Comparison of ENCODE assay signal across 16 cellular contexts in genomic region chr1:155507960-155508359, GRCh38. TPM values are rescaled to one million over a fixed set of nuclear protein-coding genes. Genes with fewer than 3 reads are reported as not detected.
DNase-seq lines count a peak whose midpoint lies in the region; ATAC-seq and TF ChIP-seq lines count a peak whose summit lies in the region.
"Had no signal": no experiment of that assay in that cellular context is flagged by ENCODE, and none has a peak within 500 bp of the region (broad histone marks: within the 10 kb centered on the region; RNA-seq: fewer than 3 reads in every experiment).

No MANE protein-coding gene starts in this region.

- POLR2A ChIA-PET in activated CD8-positive, alpha-beta T cell treated with anti-CD3 and anti-CD28 coated beads, Interleukin-2, amount 10 ng/mL, durations not matched to agents 7 days and 5 days (lab: Charles Lee) = interaction anchor here (0.7 kb wide), 1 partner anchor 12 kb away, joined by 3 read pairs; no protein-coding TSS in a partner anchor
- POLR2A ChIA-PET in activated CD8-positive, alpha-beta T cell treated with anti-CD3 and anti-CD28 coated beads for 36 hours (lab: Charles Lee) = no interaction called here
- POLR2A ChIA-PET in T-cell (lab: Charles Lee) = interaction anchor here (0.6 kb wide), 2 partner anchors 27 to 28 kb away, joined by 3 read pairs; no protein-coding TSS in a partner anchor

- H3K27ac Mint-ChIP-seq in activated CD8-positive, alpha-beta T cell treated with anti-CD3 and anti-CD28 coated beads, Interleukin-2, amount 10 ng/mL, durations not matched to agents 7 days and 5 days = no peak overlapping the region
- no peak overlapping the region for H3K27ac Mint-ChIP-seq in activated CD8-positive, alpha-beta T cell treated with anti-CD3 and anti-CD28 coated beads for 36 hours
- H3K27ac Mint-ChIP-seq in T-cell = peak overlapping the region; percentile 11 to 49
- peak overlapping the region; percentile 67 for H3K27ac Mint-ChIP-seq in stimulated activated naive B cell treated with anti-CD40 and anti-IgM and Interleukin-4, amounts not matched to agents 10 μg/mL and 1 μg/mL and 100 μg/mL, for 72 hours
- H3K27ac Mint-ChIP-seq: type B pancreatic cell had no signal

- peak overlapping the region; percentile 28 for H3K4me3 Mint-ChIP-seq in activated CD8-positive, alpha-beta T cell treated with anti-CD3 and anti-CD28 coated beads, Interleukin-2, amount 10 ng/mL, durations not matched to agents 7 days and 5 days
- H3K4me3 Mint-ChIP-seq in activated CD8-positive, alpha-beta T cell treated with anti-CD3 and anti-CD28 coated beads for 36 hours = no peak overlapping the region
- peak overlapping the region in 1 of 3 donors; percentile 29 for H3K4me3 Mint-ChIP-seq in T-cell
- H3K4me3 Mint-ChIP-seq in stimulated activated naive B cell treated with anti-CD40 and anti-IgM and Interleukin-4, amounts not matched to agents 10 μg/mL and 1 μg/mL and 100 μg/mL, for 72 hours = peak overlapping the region in 1 of 2 donors; percentile 8
- H3K4me3 Mint-ChIP-seq: type B pancreatic cell had no signal

- no peaks in the 10 kb centered on the region for H3K9me3 Mint-ChIP-seq in activated CD8-positive, alpha-beta T cell treated with anti-CD3 and anti-CD28 coated beads, Interleukin-2, amount 10 ng/mL, durations not matched to agents 7 days and 5 days (ENCODE audit: insufficient read depth)
- H3K9me3 Mint-ChIP-seq in activated CD8-positive, alpha-beta T cell treated with anti-CD3 and anti-CD28 coated beads for 36 hours = no peaks in the 10 kb centered on the region
- H3K9me3 Mint-ChIP-seq in T-cell = no peaks in the 10 kb centered on the region
- H3K9me3 Mint-ChIP-seq in stimulated activated naive B cell treated with anti-CD40 and anti-IgM and Interleukin-4, amounts not matched to agents 10 μg/mL and 1 μg/mL and 100 μg/mL, for 72 hours = no peaks in the 10 kb centered on the region
- H3K9me3 Mint-ChIP-seq: type B pancreatic cell had no signal

- peaks cover 9% of the 10 kb centered on the region for H3K36me3 Mint-ChIP-seq in activated CD8-positive, alpha-beta T cell treated with anti-CD3 and anti-CD28 coated beads, Interleukin-2, amount 10 ng/mL, durations not matched to agents 7 days and 5 days (ENCODE audit: low read depth)
- peaks cover 16% of the 10 kb centered on the region for H3K36me3 Mint-ChIP-seq in activated CD8-positive, alpha-beta T cell treated with anti-CD3 and anti-CD28 coated beads for 36 hours (ENCODE audit: low read depth)
- H3K36me3 Mint-ChIP-seq in T-cell = peaks cover 17% of the 10 kb centered on the region
- peaks cover 11 to 13% of the 10 kb centered on the region in 2 donors for H3K36me3 Mint-ChIP-seq in stimulated activated naive B cell treated with anti-CD40 and anti-IgM and Interleukin-4, amounts not matched to agents 10 μg/mL and 1 μg/mL and 100 μg/mL, for 72 hours
- H3K36me3 Mint-ChIP-seq: type B pancreatic cell had no signal

- no peak for DNase-seq in activated CD8-positive, alpha-beta T cell treated with anti-CD3 and anti-CD28 coated beads, Interleukin-2, amount 10 ng/mL, durations not matched to agents 7 days and 5 days
- no peak for DNase-seq in activated CD8-positive, alpha-beta T cell treated with anti-CD3 and anti-CD28 coated beads for 36 hours
- DNase-seq in T-cell (no peak), fibroblast of peridontal ligament (ENCODE audit: extremely low read depth) (peak; percentile 52), AG08396 (ENCODE audit: low spot score) (no peak), SW 1271 (lab: John Stamatoyannopoulos, UW) (no peak)
- no peak for DNase-seq in stimulated activated naive B cell treated with anti-CD40 and anti-IgM and Interleukin-4, amounts not matched to agents 10 μg/mL and 1 μg/mL and 100 μg/mL, for 72 hours
- DNase-seq: ACHN; activated T-cell treated with anti-CD3 and anti-CD28 coated beads, Interleukin-2, amount 50 U/mL, for 1 hour; aorta; GDM1; hippocampal formation; NCI-H2081 treated with DMSO at 0.1 percent for 48 hours; NCI-H774 had no signal

- CTCF ChIA-PET in activated CD8-positive, alpha-beta T cell treated with anti-CD3 and anti-CD28 coated beads, Interleukin-2, amount 10 ng/mL, durations not matched to agents 7 days and 5 days (lab: Charles Lee) = no interaction called here
- CTCF ChIA-PET in activated CD8-positive, alpha-beta T cell treated with anti-CD3 and anti-CD28 coated beads for 36 hours (lab: Charles Lee) = no interaction called here
- CTCF ChIA-PET in T-cell (lab: Charles Lee) = interaction anchor here in 1 of 2 donors (0.7 kb wide), 1 partner anchor 59 kb away, joined by 3 read pairs; no protein-coding TSS in a partner anchor

- ATAC-seq in activated CD8-positive, alpha-beta T cell treated with anti-CD3 and anti-CD28 coated beads, Interleukin-2, amount 10 ng/mL, durations not matched to agents 7 days and 5 days = no peak
- no peak for ATAC-seq in activated CD8-positive, alpha-beta T cell treated with anti-CD3 and anti-CD28 coated beads for 36 hours
- ATAC-seq in T-cell (replicated peaks in 1 of 4) (no peak), GM18505 (IDR thresholded peaks at IDR 0.05; ENCODE audit: unreplicated experiment) (no peak)
- no peak for ATAC-seq in stimulated activated naive B cell treated with anti-CD40 and anti-IgM and Interleukin-4, amounts not matched to agents 10 μg/mL and 1 μg/mL and 100 μg/mL, for 72 hours (replicated peaks)

- TF ChIP-seq POLR2A in GM18505 (IDR thresholded peaks at IDR 0.05; ENCODE audit: borderline replicate concordance, extremely low read depth, insufficient read depth, insufficient read length) = no peak

- peaks cover 10% of the 10 kb centered on the region for H3K4me1 Mint-ChIP-seq in activated CD8-positive, alpha-beta T cell treated with anti-CD3 and anti-CD28 coated beads, Interleukin-2, amount 10 ng/mL, durations not matched to agents 7 days and 5 days (ENCODE audit: low read depth)
- peaks cover 29% of the 10 kb centered on the region for H3K4me1 Mint-ChIP-seq in activated CD8-positive, alpha-beta T cell treated with anti-CD3 and anti-CD28 coated beads for 36 hours (ENCODE audit: low read depth)
- H3K4me1 Mint-ChIP-seq in T-cell = peaks cover 35 to 54% (median 48%) of the 10 kb centered on the region in 3 donors
- peaks cover 14 to 40% of the 10 kb centered on the region in 2 donors for H3K4me1 Mint-ChIP-seq in stimulated activated naive B cell treated with anti-CD40 and anti-IgM and Interleukin-4, amounts not matched to agents 10 μg/mL and 1 μg/mL and 100 μg/mL, for 72 hours

- intact Hi-C loops in activated CD8-positive, alpha-beta T cell treated with anti-CD3 and anti-CD28 coated beads for 36 hours (cut with micrococcal nuclease) = no loop called here

- H3K27me3 Mint-ChIP-seq in activated CD8-positive, alpha-beta T cell treated with anti-CD3 and anti-CD28 coated beads, Interleukin-2, amount 10 ng/mL, durations not matched to agents 7 days and 5 days (ENCODE audit: low read depth) = no peaks in the 10 kb centered on the region
- H3K27me3 Mint-ChIP-seq in activated CD8-positive, alpha-beta T cell treated with anti-CD3 and anti-CD28 coated beads for 36 hours = no peaks in the 10 kb centered on the region
- H3K27me3 Mint-ChIP-seq in T-cell = no peaks in the 10 kb centered on the region
- H3K27me3 Mint-ChIP-seq in stimulated activated naive B cell treated with anti-CD40 and anti-IgM and Interleukin-4, amounts not matched to agents 10 μg/mL and 1 μg/mL and 100 μg/mL, for 72 hours = no peaks in the 10 kb centered on the region
- H3K27me3 Mint-ChIP-seq: type B pancreatic cell had no signal

- TF ChIP-seq CTCF in activated CD8-positive, alpha-beta T cell treated with anti-CD3 and anti-CD28 coated beads for 36 hours (IDR thresholded peaks at IDR 0.05) = no peak

RNA-seq across cellular contexts. Expression of gene ASH1L, which starts 54.6 kb away (rescaled TPM):
- total RNA-seq in activated CD8-positive, alpha-beta T cell treated with anti-CD3 and anti-CD28 coated beads, Interleukin-2, amount 10 ng/mL, durations not matched to agents 7 days and 5 days = 10 to 100 TPM; 37.7 to 41.1 TPM
- total RNA-seq in activated CD8-positive, alpha-beta T cell treated with anti-CD3 and anti-CD28 coated beads for 36 hours = 10 to 100 TPM; 30.3 to 31.6 TPM
- 100 to 1,000 TPM in 1 of 5 donors, 10 to 100 TPM in 4; 78.0 to 105 (median 81.1) TPM for total RNA-seq in T-cell

Comparison
In these comparisons a context has a peak if more than half of its experiments do, and no peak if none do; other contexts are left out.
1. H3K27ac Mint-ChIP-seq: peak in T-cell (2 of 2) and stimulated activated naive B cell treated with anti-CD40 and anti-IgM and Interleukin-4, amounts not matched to agents 10 μg/mL and 1 μg/mL and 100 μg/mL, for 72 hours (single experiment); none in activated CD8-positive, alpha-beta T cell treated with anti-CD3 and anti-CD28 coated beads, Interleukin-2, amount 10 ng/mL, durations not matched to agents 7 days and 5 days (single experiment) and activated CD8-positive, alpha-beta T cell treated with anti-CD3 and anti-CD28 coated beads for 36 hours (single experiment).